Comparison of ENCODE assay signal across 8 cellular contexts in genomic region chr4:74934016-74934821, GRCh38.
DNase-seq lines count a peak whose midpoint lies in the region; ATAC-seq lines count a peak whose summit lies in the region.

No MANE protein-coding gene starts in this region.

- no peaks in the 10 kb centered on the region for H3K36me3 ChIP-seq in rectal smooth muscle tissue (ENCODE audit: control insufficient read depth, insufficient read depth, low read length)

- H3K27me3 ChIP-seq in rectal smooth muscle tissue (ENCODE audit: control insufficient read depth, insufficient read depth, low read length): no peaks in the 10 kb centered on the region

- peak overlapping the region; percentile 55 for H3K27ac ChIP-seq in rectal smooth muscle tissue (ENCODE audit: low read depth, low read length)

- H3K4me3 ChIP-seq in rectal smooth muscle tissue (ENCODE audit: low read length): peak overlapping the region; percentile 84

- no peak for ATAC-seq in HG03280 (IDR thresholded peaks at IDR 0.05; ENCODE audit: unreplicated experiment)
- ATAC-seq in HG02610 (IDR thresholded peaks at IDR 0.05; ENCODE audit: unreplicated experiment): no peak

- H3K9ac ChIP-seq in rectal smooth muscle tissue (ENCODE audit: low read length): peak overlapping the region; percentile 35

- DNase-seq in DMS53 treated with DMSO at 0.1 percent for 48 hours (lab: John Stamatoyannopoulos, UW; ENCODE audit: unreplicated experiment) (peak; percentile 55), NCI-H1105 (lab: John Stamatoyannopoulos, UW) (peak; percentile 6), anterior cingulate cortex (lab: John Stamatoyannopoulos, UW) (peak in 30 of 58 donors; percentile 1 to 45 (median 16)), hippocampal formation (lab: John Stamatoyannopoulos, UW) (peak; percentile 14 to 23), GM19240 (ENCODE audit: insufficient read length, low spot score) (no peak)

- H3K4me1 ChIP-seq in rectal smooth muscle tissue (ENCODE audit: control insufficient read depth, insufficient read depth, low read length): no peaks in the 10 kb centered on the region
